11 cellular contexts compared by ENCODE assay signal in the genomic region with DNA sequence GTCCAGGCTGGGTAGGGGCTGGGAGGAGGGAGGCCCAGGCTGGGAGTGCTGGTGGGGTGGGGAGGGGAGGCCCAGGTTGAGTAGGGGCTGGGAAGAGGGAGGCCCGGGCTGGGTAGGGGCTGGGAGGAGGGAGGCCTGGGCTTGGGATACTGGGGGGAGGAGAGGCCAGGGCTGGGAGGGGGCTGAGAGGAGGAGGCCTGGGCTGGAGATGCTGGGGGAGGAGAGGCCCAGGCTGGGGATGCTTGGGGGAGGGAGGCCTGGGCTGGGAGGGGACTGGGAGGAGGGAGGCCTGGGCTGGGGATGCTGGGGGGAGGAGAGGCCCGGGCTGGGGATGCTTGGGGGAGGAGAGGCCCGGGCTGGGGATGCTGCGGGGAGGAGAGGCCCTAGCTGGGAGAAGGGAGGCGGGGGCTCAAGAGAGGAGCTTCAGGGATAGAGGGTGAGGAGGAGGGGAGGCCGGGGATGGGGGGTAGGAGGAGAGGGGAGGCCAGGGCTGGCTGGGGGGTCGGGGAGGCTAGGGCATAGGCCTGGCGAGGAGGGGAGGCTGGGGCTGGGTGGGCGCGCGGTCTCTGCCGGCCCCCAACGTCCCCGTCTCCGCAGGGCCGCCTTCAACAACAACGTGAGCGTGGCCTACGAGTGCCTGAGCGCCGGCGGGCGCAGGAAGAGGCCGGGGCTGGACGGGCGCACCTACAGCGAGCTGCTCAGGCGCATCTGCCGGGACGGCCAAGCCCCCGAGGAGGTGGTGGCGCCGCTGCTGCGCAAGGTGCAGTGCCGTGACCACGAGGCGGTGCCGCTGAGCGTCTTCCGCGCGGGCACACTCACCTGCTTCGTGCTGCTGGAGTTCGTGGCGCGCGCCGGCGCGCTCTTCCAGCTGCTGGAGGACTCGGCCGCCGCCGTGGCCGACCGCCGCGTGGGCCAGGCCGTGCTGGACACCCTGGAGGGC. TPM values are rescaled to one million over a fixed set of nuclear protein-coding genes. Genes with fewer than 3 reads are reported as not detected.
DNase-seq lines count a peak whose midpoint lies in the region; ATAC-seq and TF ChIP-seq lines count a peak whose summit lies in the region.
"Had no signal": no experiment of that assay in that cellular context is flagged by ENCODE, and none has a peak within 500 bp of the region (broad histone marks: within the 10 kb centered on the region; RNA-seq: fewer than 3 reads in every experiment).

No MANE protein-coding gene starts in this region.

- peak overlapping the region; percentile 48 for H4K8ac ChIP-seq in neuronal stem cell (ENCODE audit: low read depth, low read length)

- no peak for ATAC-seq in GM21360 (IDR thresholded peaks at IDR 0.05; ENCODE audit: unreplicated experiment)

- H4K20me1 ChIP-seq in SK-N-SH (ENCODE audit: insufficient read depth): no peaks in the 10 kb centered on the region

- H3K4me1 ChIP-seq in neuronal stem cell (ENCODE audit: control insufficient read depth in 2 of 2, insufficient read depth in 1 of 2, low read depth in 1 of 2, low read length in 2 of 2) (peaks cover 3 to 5% of the 10 kb centered on the region in 2 donors), SK-N-SH (ENCODE audit: control insufficient read depth in 1 of 2, insufficient read depth in 2 of 2, low read depth in 1 of 2, low read length in 1 of 2) (no peaks in the 10 kb centered on the region)
- H3K4me1 ChIP-seq: HAP-1 had no signal

- H3K9ac ChIP-seq in neuronal stem cell (ENCODE audit: low read depth, low read length, poor library complexity): peak overlapping the region; percentile 63
- no peak overlapping the region for H3K9ac ChIP-seq in SK-N-SH

- no peak for TF ChIP-seq EP300 in SK-N-SH (IDR thresholded peaks at IDR 0.05; ENCODE audit: borderline replicate concordance in 1 of 2, low read depth in 1 of 2, low read length in 1 of 2)

- POLR2A ChIA-PET in SK-N-SH (lab: Yijun Ruan, JAX): no interaction called here

- CTCF ChIA-PET in SK-N-SH (lab: Yijun Ruan, JAX): interaction anchor here (1.1 kb wide), 1 partner anchor 12 kb away, joined by 4 read pairs; no protein-coding TSS in a partner anchor

- no peak overlapping the region for H3K4me3 ChIP-seq in AG10803 (ENCODE audit: low read length)
- H3K4me3 ChIP-seq in neuronal stem cell (ENCODE audit: low read length in 2 of 2): peak overlapping the region in 1 of 2 donors; percentile 58
- no peak overlapping the region for H3K4me3 ChIP-seq in SK-N-SH (ENCODE audit: low read depth in 2 of 2, low read length in 1 of 2)
- H3K4me3 ChIP-seq: HAP-1, lung had no signal

- peak overlapping the region; percentile 95 for H3K18ac ChIP-seq in neuronal stem cell (ENCODE audit: low read length)

- H3K4ac ChIP-seq in neuronal stem cell (ENCODE audit: low read length): peak overlapping the region; percentile 84

- peaks cover 12 to 15% of the 10 kb centered on the region in 2 donors for H3K36me3 ChIP-seq in neuronal stem cell (replicated peaks in 1 of 2; ENCODE audit: control insufficient read depth in 2 of 2, insufficient read depth in 2 of 2, low read length in 2 of 2)
- H3K36me3 ChIP-seq in SK-N-SH (replicated peaks in 1 of 2; ENCODE audit: control insufficient read depth in 1 of 2, insufficient read depth in 2 of 2, low read length in 1 of 2): peaks cover 3% of the 10 kb centered on the region in 2 experiments
- H3K36me3 ChIP-seq: HAP-1 had no signal

- peak; percentile 35 for DNase-seq in AG10803 (ENCODE audit: low read depth)
- DNase-seq in activated CD4-positive, CD25-positive, alpha-beta regulatory T cell treated with anti-CD3 and anti-CD28 coated beads, Interleukin-2, amount 50 U/mL, for 72 hours: peak; percentile 47
- peak; percentile 56 for DNase-seq in effector CD4-positive, alpha-beta T cell
- peak; percentile 50 for DNase-seq in neuronal stem cell (ENCODE audit: low spot score)
- DNase-seq in SK-N-SH: no peak
- no peak for DNase-seq in NCI-H1092 (lab: John Stamatoyannopoulos, UW)
- DNase-seq in NCI-H345 (lab: John Stamatoyannopoulos, UW): no peak
- DNase-seq: NCI-H1417 treated with DMSO at 0.1 percent for 48 hours had no signal

- peak overlapping the region; percentile 60 for H3K23ac ChIP-seq in neuronal stem cell (ENCODE audit: low read depth, low read length, poor library complexity)

- peaks cover 9% of the 10 kb centered on the region for H3K79me1 ChIP-seq in neuronal stem cell (ENCODE audit: low read depth, low read length)

- peak overlapping the region; percentile 63 for H3K14ac ChIP-seq in neuronal stem cell (ENCODE audit: low read length)

- peak overlapping the region; percentile 94 for H2BK12ac ChIP-seq in neuronal stem cell (ENCODE audit: low read length)

- H3K79me2 ChIP-seq in SK-N-SH (ENCODE audit: insufficient read depth): peaks cover 3% of the 10 kb centered on the region; the same call in 1 of the 2 replicates

- H2BK5ac ChIP-seq in neuronal stem cell (ENCODE audit: low read length): peak overlapping the region; percentile 77

- H3K27me3 ChIP-seq in neuronal stem cell (ENCODE audit: control insufficient read depth in 3 of 3, insufficient read depth in 3 of 3, low read depth in 1 of 3, low read length in 3 of 3): peaks cover 0 to 2% (median 0%) of the 10 kb centered on the region in 3 experiments
- H3K27me3 ChIP-seq in SK-N-SH (ENCODE audit: insufficient read depth): no peaks in the 10 kb centered on the region

- peak overlapping the region; percentile 93 for H2AK5ac ChIP-seq in neuronal stem cell (ENCODE audit: low read depth, low read length)

- H4K91ac ChIP-seq in neuronal stem cell (ENCODE audit: low read depth, low read length, poor library complexity): peak overlapping the region; percentile 100

- peak overlapping the region; percentile 83 for H2BK120ac ChIP-seq in neuronal stem cell (ENCODE audit: low read depth, low read length)

- TF ChIP-seq CTCF in AG10803 (conservative IDR thresholded peaks at IDR 0.05; ENCODE audit: low read length) (no peak), SK-N-SH (IDR thresholded peaks at IDR 0.05) (no peak)

- no peaks in the 10 kb centered on the region for H3K9me2 ChIP-seq in SK-N-SH

- H2BK15ac ChIP-seq in neuronal stem cell (ENCODE audit: low read length): peak overlapping the region; percentile 99

- H2AFZ ChIP-seq in neuronal stem cell (ENCODE audit: low read length) (no peak overlapping the region), SK-N-SH (ENCODE audit: low read depth) (no peak overlapping the region)

- no CpG with 5 or more reads among the region's 59 CpGs for WGBS in neuronal stem cell (ENCODE audit: extremely low coverage in 2 of 2, insufficient read length in 2 of 2, insufficient replicate concordance in 1 of 2), 2 donors
- WGBS in SK-N-SH (ENCODE audit: low lambda C conversion rate): 93% methylated on average over 26 of the region's 59 CpGs

- no peaks in the 10 kb centered on the region for H3F3A ChIP-seq in SK-N-SH (replicated peaks; ENCODE audit: insufficient read depth)

- H3K4me2 ChIP-seq in neuronal stem cell (ENCODE audit: insufficient read depth, low read length, poor library complexity, severe bottlenecking) (peak overlapping the region; percentile 11), SK-N-SH (no peak overlapping the region)

- H3K27ac ChIP-seq in neuronal stem cell (replicated peaks; ENCODE audit: low read length): peak overlapping the region; percentile 75
- no peak overlapping the region for H3K27ac ChIP-seq in SK-N-SH (ENCODE audit: low read depth in 2 of 2, low read length in 1 of 2)

- no peak for TF ChIP-seq RAD21 in SK-N-SH (IDR thresholded peaks at IDR 0.05; ENCODE audit: low read length)

- H3K9me3 ChIP-seq in neuronal stem cell (replicated peaks in 1 of 2; ENCODE audit: control insufficient read depth in 2 of 2, insufficient read depth in 1 of 2, low read depth in 1 of 2, low read length in 2 of 2) (peaks cover 0 to 17% of the 10 kb centered on the region in 2 donors), SK-N-SH (no peaks in the 10 kb centered on the region)
- H3K9me3 ChIP-seq: HAP-1 had no signal

TF ChIP-seq in SK-N-SH, 30 proteins besides CTCF, POLR2A, EP300 and RAD21:
- TF ChIP-seq JUND (IDR thresholded peaks at IDR 0.05) (no peak), GABPA (IDR thresholded peaks at IDR 0.05; ENCODE audit: low read depth) (no peak), RFX5 (IDR thresholded peaks at IDR 0.05; ENCODE audit: low read length) (no peak), SIN3A (IDR thresholded peaks at IDR 0.05; ENCODE audit: borderline replicate concordance, low read depth, low read length) (no peak), MEF2A (IDR thresholded peaks at IDR 0.05; ENCODE audit: borderline replicate concordance, low read depth) (no peak)

RNA-seq across cellular contexts. Expression of gene TPGS1, which starts 11.3 kb away (rescaled TPM):
- polyA plus RNA-seq in neuronal stem cell (2013, experiment 1 of 2): 6.3 TPM
- polyA plus RNA-seq in neuronal stem cell (2013, experiment 2 of 2): 6.2 TPM
- 28.3 and 31.0 TPM in 2 replicates for polyA plus RNA-seq in SK-N-SH (2012; rRNA removed)
- polyA plus RNA-seq in SK-N-SH (2012; cell fraction: cytosol; rRNA removed): 11.8 and 22.1 TPM in 2 replicates
- 20.6 and 30.9 TPM in 2 replicates for polyA plus RNA-seq in SK-N-SH (2012; cell fraction: nucleus; rRNA removed)

RNA-seq across cellular contexts. Expression of gene CDC34, which starts 13.0 kb away (rescaled TPM):
- polyA plus RNA-seq in neuronal stem cell (2013, experiment 1 of 2): 109 TPM
- polyA plus RNA-seq in neuronal stem cell (2013, experiment 2 of 2): 105 TPM
- 69.2 and 96.7 TPM in 2 replicates for polyA plus RNA-seq in SK-N-SH (2012; rRNA removed)
- polyA plus RNA-seq in SK-N-SH (2012; cell fraction: cytosol; rRNA removed): 48.9 and 66.0 TPM in 2 replicates
- 83.8 and 200 TPM in 2 replicates for polyA plus RNA-seq in SK-N-SH (2012; cell fraction: nucleus; rRNA removed)

RNA-seq across cellular contexts. Expression of gene MADCAM1, which starts 22.3 kb away (rescaled TPM):
- polyA plus RNA-seq in neuronal stem cell (2013, experiment 1 of 2): 0.89 TPM
- 0.91 TPM for polyA plus RNA-seq in neuronal stem cell (2013, experiment 2 of 2)
- polyA plus RNA-seq in SK-N-SH (2012; rRNA removed): 0.63 and 0.81 TPM in 2 replicates
- 0.14 TPM in 2 replicates for polyA plus RNA-seq in SK-N-SH (2012; cell fraction: cytosol; rRNA removed)
- 3.7 and 8.3 TPM in 2 replicates for polyA plus RNA-seq in SK-N-SH (2012; cell fraction: nucleus; rRNA removed)

RNA-seq across cellular contexts. Expression of gene GZMM, which starts 25.3 kb away (rescaled TPM):
- polyA plus RNA-seq in neuronal stem cell (2013, experiment 1 of 2): 0.04 TPM
- polyA plus RNA-seq in neuronal stem cell (2013, experiment 2 of 2): 0.06 TPM
- polyA plus RNA-seq in SK-N-SH (2012; rRNA removed): not detected in 2 replicates
- 0.06 TPM in 1 of 2 replicates, not detected in the other for polyA plus RNA-seq in SK-N-SH (2012; cell fraction: cytosol; rRNA removed)
- polyA plus RNA-seq in SK-N-SH (2012; cell fraction: nucleus; rRNA removed): 0.07 and 0.11 TPM in 2 replicates

RNA-seq across cellular contexts. Expression of gene BSG, which starts 53.8 kb away (rescaled TPM):
- 596 TPM for polyA plus RNA-seq in neuronal stem cell (2013, experiment 1 of 2)
- polyA plus RNA-seq in neuronal stem cell (2013, experiment 2 of 2): 585 TPM
- 745 and 835 TPM in 2 replicates for polyA plus RNA-seq in SK-N-SH (2012; rRNA removed)
- polyA plus RNA-seq in SK-N-SH (2012; cell fraction: cytosol; rRNA removed): 263 and 438 TPM in 2 replicates
- polyA plus RNA-seq in SK-N-SH (2012; cell fraction: nucleus; rRNA removed): 422 and 627 TPM in 2 replicates

Comparison
In these comparisons a context has a peak if more than half of its experiments do, and no peak if none do; other contexts are left out.
1. DNase-seq: peak in AG10803 (single experiment), activated CD4-positive, CD25-positive, alpha-beta regulatory T cell treated with anti-CD3 and anti-CD28 coated beads, Interleukin-2, amount 50 U/mL, for 72 hours (single experiment), effector CD4-positive, alpha-beta T cell (single experiment) and neuronal stem cell (single experiment); none in SK-N-SH (single experiment), NCI-H1092 (single experiment) and NCI-H345 (single experiment).